ENCODE assay signal across 1 cellular context in the genomic region with DNA sequence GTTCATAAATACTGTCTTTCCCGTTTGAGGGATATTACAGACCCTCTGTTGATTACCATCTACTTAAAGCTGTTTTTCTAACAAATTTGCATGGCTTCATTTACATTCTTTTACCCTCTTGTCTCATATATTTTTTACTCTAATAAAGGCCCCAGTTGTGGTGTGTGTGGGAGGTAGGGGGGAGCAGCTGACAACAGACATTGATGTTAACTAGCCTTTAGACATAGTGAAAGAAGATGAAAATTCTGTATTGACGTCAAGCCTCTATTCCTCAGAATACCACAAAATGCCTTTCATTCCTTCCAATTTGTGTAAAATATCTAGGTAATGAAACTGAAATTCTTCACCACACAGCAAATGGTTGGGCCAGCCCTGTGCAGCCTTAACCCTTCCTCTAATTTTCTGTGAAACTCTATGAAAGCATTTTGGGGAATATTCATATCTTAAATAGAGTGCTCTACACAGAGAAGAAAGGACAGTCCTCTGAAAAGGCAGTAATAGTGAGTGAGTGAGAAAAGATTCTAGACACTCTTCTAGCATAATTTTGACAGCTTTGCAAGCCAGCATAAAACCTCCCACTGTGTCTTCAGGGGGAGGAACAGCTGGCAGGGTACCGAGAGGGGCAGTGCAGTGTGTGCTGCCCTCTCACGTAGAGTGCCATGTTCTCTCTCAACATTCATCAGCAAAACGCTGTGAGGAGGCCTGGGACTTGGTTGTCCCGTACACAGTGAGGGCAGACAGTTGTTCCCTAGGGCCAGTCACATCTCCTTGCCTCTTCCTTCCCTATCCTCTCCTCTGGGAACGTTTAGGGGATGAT.
TF ChIP-seq lines count a peak whose summit lies in the region.

No MANE protein-coding gene starts in this region.

TF ChIP-seq in SK-N-SH treated with all-trans-retinoic acid at 6 μM for 48 hours, 23 proteins besides CTCF, POLR2A, EP300 and RAD21 (continued from another document):
- TF ChIP-seq PATZ1 (CRISPR knock-in tag; IDR thresholded peaks at IDR 0.05; ENCODE audit: borderline replicate concordance) (no peak), ISL1 (CRISPR knock-in tag; IDR thresholded peaks at IDR 0.05) (peak; percentile 84), ZFP3 (CRISPR knock-in tag; IDR thresholded peaks at IDR 0.05) (no peak), ARNTL (CRISPR knock-in tag; IDR thresholded peaks at IDR 0.05; ENCODE audit: borderline replicate concordance, low read depth) (no peak), PPARA (CRISPR knock-in tag; IDR thresholded peaks at IDR 0.05; ENCODE audit: borderline replicate concordance) (no peak), GLIS3 (CRISPR knock-in tag; IDR thresholded peaks at IDR 0.05) (no peak), ZFP30 (CRISPR knock-in tag; IDR thresholded peaks at IDR 0.05) (no peak)
